ENCODE assay signal across 8 cellular contexts in the genomic region with DNA sequence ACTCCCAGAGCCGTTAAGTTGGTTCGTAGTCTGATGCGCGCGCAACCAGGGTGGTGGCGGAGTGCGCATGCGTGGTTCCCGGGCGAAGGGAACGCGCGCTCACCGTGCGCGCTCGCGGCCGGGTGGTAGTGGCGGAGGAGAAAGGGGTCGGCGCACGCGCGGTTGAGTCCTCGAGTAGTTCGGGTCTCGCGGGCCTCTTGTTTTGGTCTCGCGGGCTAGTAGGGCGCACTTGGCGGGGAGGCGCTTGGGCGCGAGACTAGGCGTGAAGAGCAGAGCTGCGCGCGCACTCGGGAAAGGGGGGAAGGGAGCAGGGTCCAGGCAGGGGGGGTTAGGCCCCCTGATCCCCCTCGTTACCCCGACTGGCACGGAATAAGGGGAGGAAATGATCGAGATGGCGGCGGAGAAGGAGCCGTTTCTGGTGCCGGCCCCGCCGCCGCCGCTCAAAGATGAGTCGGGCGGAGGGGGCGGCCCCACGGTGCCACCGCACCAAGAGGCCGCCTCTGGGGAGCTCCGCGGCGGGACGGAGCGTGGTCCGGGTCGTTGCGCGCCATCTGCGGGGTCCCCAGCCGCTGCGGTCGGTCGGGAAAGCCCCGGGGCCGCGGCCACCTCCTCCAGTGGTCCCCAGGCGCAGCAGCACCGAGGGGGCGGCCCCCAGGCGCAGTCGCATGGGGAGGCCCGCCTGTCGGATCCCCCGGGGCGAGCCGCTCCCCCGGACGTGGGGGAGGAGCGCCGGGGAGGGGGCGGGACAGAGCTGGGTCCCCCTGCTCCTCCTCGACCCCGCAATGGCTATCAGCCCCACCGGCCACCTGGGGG. TPM values are rescaled to one million over a fixed set of nuclear protein-coding genes. Genes with fewer than 3 reads are reported as not detected.
DNase-seq lines count a peak whose midpoint lies in the region; ATAC-seq and TF ChIP-seq lines count a peak whose summit lies in the region.

A gene with protein sequence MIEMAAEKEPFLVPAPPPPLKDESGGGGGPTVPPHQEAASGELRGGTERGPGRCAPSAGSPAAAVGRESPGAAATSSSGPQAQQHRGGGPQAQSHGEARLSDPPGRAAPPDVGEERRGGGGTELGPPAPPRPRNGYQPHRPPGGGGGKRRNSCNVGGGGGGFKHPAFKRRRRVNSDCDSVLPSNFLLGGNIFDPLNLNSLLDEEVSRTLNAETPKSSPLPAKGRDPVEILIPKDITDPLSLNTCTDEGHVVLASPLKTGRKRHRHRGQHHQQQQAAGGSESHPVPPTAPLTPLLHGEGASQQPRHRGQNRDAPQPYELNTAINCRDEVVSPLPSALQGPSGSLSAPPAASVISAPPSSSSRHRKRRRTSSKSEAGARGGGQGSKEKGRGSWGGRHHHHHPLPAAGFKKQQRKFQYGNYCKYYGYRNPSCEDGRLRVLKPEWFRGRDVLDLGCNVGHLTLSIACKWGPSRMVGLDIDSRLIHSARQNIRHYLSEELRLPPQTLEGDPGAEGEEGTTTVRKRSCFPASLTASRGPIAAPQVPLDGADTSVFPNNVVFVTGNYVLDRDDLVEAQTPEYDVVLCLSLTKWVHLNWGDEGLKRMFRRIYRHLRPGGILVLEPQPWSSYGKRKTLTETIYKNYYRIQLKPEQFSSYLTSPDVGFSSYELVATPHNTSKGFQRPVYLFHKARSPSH (plus strand): TSS at position 195 of the 813 bp plus-strand sequence. CDS start 188 bp downstream, at position 383.

- peak within 1 kb of the TSS; percentile 92 for H3K27ac ChIP-seq in KMS-11
- H3K27ac ChIP-seq in Peyer's patch = peak within 1 kb of the TSS; percentile 96 to 100 (median 100)
- H3K27ac ChIP-seq in mucosa of rectum (ENCODE audit: low read depth in 2 of 2, low read length in 2 of 2) = peak within 1 kb of the TSS; percentile 100

- H3K4me1 ChIP-seq in KMS-11 (ENCODE audit: low read depth, poor library complexity, severe bottlenecking) (peaks cover 40% of the 10 kb centered on the region), Peyer's patch (peaks cover 0 to 38% (median 6%) of the 10 kb centered on the region in 4 donors), mucosa of rectum (ENCODE audit: control insufficient read depth in 2 of 2, insufficient read depth in 2 of 2, low read length in 2 of 2) (peaks cover 10 to 29% of the 10 kb centered on the region in 2 donors)

- peak; percentile 32 for ATAC-seq in GM21619 (IDR thresholded peaks at IDR 0.05; ENCODE audit: unreplicated experiment)

- H3K9me3 ChIP-seq in Peyer's patch (no peaks in the 10 kb centered on the region), mucosa of rectum (ENCODE audit: control insufficient read depth in 2 of 2, low read length in 2 of 2) (no peaks in the 10 kb centered on the region)

- H3K27ac Mint-ChIP-seq in activated T-cell treated with anti-CD3 and anti-CD28 coated beads, Interleukin-2, amount 50 U/mL, for 24 hours = peak within 1 kb of the TSS; percentile 100

- H3K9me3 Mint-ChIP-seq in activated T-cell treated with anti-CD3 and anti-CD28 coated beads, Interleukin-2, amount 50 U/mL, for 24 hours = no peaks in the 10 kb centered on the region

- TF ChIP-seq POLR2A in Peyer's patch (IDR thresholded peaks at IDR 0.05) = peak in 1 of 2 donors; percentile 62

- peaks cover 40% of the 10 kb centered on the region for H3K79me2 ChIP-seq in KMS-11 (ENCODE audit: insufficient read depth, low read depth)

- H3K27me3 ChIP-seq in KMS-11 (ENCODE audit: insufficient read depth, low read depth) = no peaks in the 10 kb centered on the region
- H3K27me3 ChIP-seq in Peyer's patch = no peaks in the 10 kb centered on the region
- H3K27me3 ChIP-seq in mucosa of rectum (ENCODE audit: control insufficient read depth in 2 of 2, insufficient read depth in 2 of 2, low read length in 2 of 2) = no peaks in the 10 kb centered on the region

- H4K20me1 ChIP-seq in KMS-11 (ENCODE audit: insufficient read depth) = no peaks in the 10 kb centered on the region

- peaks cover 4% of the 10 kb centered on the region; the same call in 1 of the 2 replicates for H3K36me3 ChIP-seq in KMS-11 (ENCODE audit: insufficient read depth)
- H3K36me3 ChIP-seq in Peyer's patch = peaks cover 0 to 25% (median 0%) of the 10 kb centered on the region in 3 donors
- peaks cover 26 to 35% of the 10 kb centered on the region in 2 donors for H3K36me3 ChIP-seq in mucosa of rectum (ENCODE audit: control insufficient read depth in 2 of 2, insufficient read depth in 2 of 2, low read length in 2 of 2)

- DNase-seq in DMS 273 treated with DMSO at 0.1 percent for 48 hours (lab: John Stamatoyannopoulos, UW) = peak; percentile 93
- DNase-seq in Peyer's patch = peak; percentile 94 to 98 (median 97)
- peak; percentile 98 for DNase-seq in activated T-cell treated with anti-CD3 and anti-CD28 coated beads, Interleukin-2, amount 50 U/mL, for 24 hours
- peak; percentile 40 for DNase-seq in epithelial cell of proximal tubule (ENCODE audit: low read depth)
- peak; percentile 94 for DNase-seq in stimulated activated CD8-positive, alpha-beta memory T cell treated with anti-CD3 and anti-CD28 coated beads, Interleukin-4, amount 100 ng/mL, for 24 hours (ENCODE audit: low read depth)

- H3K36me3 Mint-ChIP-seq in activated T-cell treated with anti-CD3 and anti-CD28 coated beads, Interleukin-2, amount 50 U/mL, for 24 hours (ENCODE audit: low read depth) = peaks cover 64% of the 10 kb centered on the region

- H3K9ac ChIP-seq in KMS-11 = peak within 1 kb of the TSS; percentile 87
- H3K9ac ChIP-seq in mucosa of rectum (ENCODE audit: low read depth in 1 of 2, low read length in 2 of 2) = peak within 1 kb of the TSS; percentile 95 to 100

- H3K27me3 Mint-ChIP-seq in activated T-cell treated with anti-CD3 and anti-CD28 coated beads, Interleukin-2, amount 50 U/mL, for 24 hours = peaks cover 4% of the 10 kb centered on the region

- TF ChIP-seq CTCF in KMS-11 (conservative IDR thresholded peaks at IDR 0.05; ENCODE audit: low read depth, low read length) = no peak; the same call in 1 of the 2 replicates
- no peak for TF ChIP-seq CTCF in Peyer's patch (IDR thresholded peaks at IDR 0.05)
- no peak for TF ChIP-seq CTCF in epithelial cell of proximal tubule (conservative IDR thresholded peaks at IDR 0.05; ENCODE audit: low read depth, low read length)

- peak within 1 kb of the TSS; percentile 97 for H3K4me3 Mint-ChIP-seq in activated T-cell treated with anti-CD3 and anti-CD28 coated beads, Interleukin-2, amount 50 U/mL, for 24 hours

- H3K4me2 ChIP-seq in KMS-11 = peak within 1 kb of the TSS; percentile 80

- H2AFZ ChIP-seq in KMS-11 (ENCODE audit: low read depth) = peak within 1 kb of the TSS; percentile 88

- no peak within 1 kb of the TSS for H3K4me3 ChIP-seq in KMS-11 (IDR thresholded peaks at IDR 0.05; ENCODE audit: insufficient read depth, low read depth, low read length)
- H3K4me3 ChIP-seq in Peyer's patch = peak within 1 kb of the TSS; percentile 59 to 91 (median 76)
- H3K4me3 ChIP-seq in epithelial cell of proximal tubule (ENCODE audit: low read depth, low read length) = peak within 1 kb of the TSS; percentile 92
- H3K4me3 ChIP-seq in mucosa of rectum (ENCODE audit: low read length in 2 of 2) = peak within 1 kb of the TSS; percentile 93 to 96

- peaks cover 54% of the 10 kb centered on the region for H3K4me1 Mint-ChIP-seq in activated T-cell treated with anti-CD3 and anti-CD28 coated beads, Interleukin-2, amount 50 U/mL, for 24 hours (ENCODE audit: low read depth)

RNA-seq across cellular contexts. Expression of the gene that starts here (rescaled TPM):
- 10 to 100 TPM; 17.3 to 46.3 (median 32.2) TPM for total RNA-seq in Peyer's patch
- 26.5 and 34.1 TPM in 2 replicates for total RNA-seq in epithelial cell of proximal tubule

Comparison
In these comparisons a context has a peak if more than half of its experiments do, and no peak if none do; other contexts are left out.
1. DNase-seq: peak in every context shown above with its lines; median percentile 98 in activated T-cell treated with anti-CD3 and anti-CD28 coated beads, Interleukin-2, amount 50 U/mL, for 24 hours; 97 in Peyer's patch; 94 in stimulated activated CD8-positive, alpha-beta memory T cell treated with anti-CD3 and anti-CD28 coated beads, Interleukin-4, amount 100 ng/mL, for 24 hours; 93 in DMS 273 treated with DMSO at 0.1 percent for 48 hours; 40 in epithelial cell of proximal tubule.